Comparison of ENCODE assay signal across 15 cellular contexts in genomic region chr1:47805020-47805419, GRCh38.
"Had no signal": no experiment of that assay in that cellular context is flagged by ENCODE, and none has a peak within 500 bp of the region (broad histone marks: within the 10 kb centered on the region; RNA-seq: fewer than 3 reads in every experiment).

No MANE protein-coding gene starts in this region.

- H3K9me3 ChIP-seq: gastrocnemius medialis, left ventricle myocardium inferior, lower lobe of right lung, sigmoid colon, stomach had no signal

- H3K36me3 ChIP-seq: gastrocnemius medialis, left ventricle myocardium inferior, lower lobe of right lung, sigmoid colon, stomach had no signal

- H3K27me3 ChIP-seq: gastrocnemius medialis, sigmoid colon, stomach had no signal

- DNase-seq: effector CD4-positive, alpha-beta T cell; endodermal cell; erythroblast; gastrocnemius medialis; immature natural killer cell; kidney; left cardiac atrium; left ventricle myocardium inferior; lower lobe of right lung; natural killer cell; sigmoid colon; small intestine; stimulated activated CD4-positive, alpha-beta T cell treated with anti-CD3 and anti-CD28 coated beads, Interleukin-12 subunit alpha, Interleukin-12 subunit beta, amount 100 ng/mL, for 4 hours; stimulated activated naive CD4-positive, alpha-beta T cell; stomach had no signal

- ATAC-seq: gastrocnemius medialis, lower lobe of right lung, natural killer cell had no signal

- H3K4me3 ChIP-seq: gastrocnemius medialis, left ventricle myocardium inferior, lower lobe of right lung, sigmoid colon, stomach had no signal

- H3K27ac ChIP-seq: gastrocnemius medialis, left ventricle myocardium inferior, lower lobe of right lung, sigmoid colon, stomach had no signal

- H3K4me1 ChIP-seq: gastrocnemius medialis had no signal
